ENCODE assay signal across 15 cellular contexts in the genomic region with DNA sequence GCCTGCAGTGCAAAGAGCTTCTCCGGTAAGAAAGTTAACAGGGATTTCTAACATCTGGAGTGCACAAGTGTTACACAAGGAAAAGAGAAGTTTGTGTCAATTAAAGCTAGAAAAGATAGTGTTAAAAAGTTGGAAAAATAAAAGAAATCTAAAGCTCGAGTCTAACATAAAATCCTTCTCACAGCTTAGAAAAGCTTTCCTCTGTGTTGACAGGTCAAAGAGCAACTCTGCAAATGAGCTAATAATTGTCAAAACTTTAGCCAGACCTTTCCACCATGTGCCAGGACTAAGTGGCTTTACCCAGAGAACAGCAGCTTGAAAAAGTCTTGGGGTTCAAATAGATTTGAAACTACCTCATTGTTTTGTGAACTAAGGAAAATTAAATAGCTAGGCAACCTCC.
"Had no signal": no experiment of that assay in that cellular context is flagged by ENCODE, and none has a peak within 500 bp of the region (broad histone marks: within the 10 kb centered on the region; RNA-seq: fewer than 3 reads in every experiment).

No MANE protein-coding gene starts in this region.

- H3K4me2 ChIP-seq: SK-N-SH had no signal

- DNase-seq: activated CD4-positive, alpha-beta T cell treated with anti-CD3 and anti-CD28 coated beads for 4 hours; activated CD8-positive, alpha-beta memory T cell treated with anti-CD3 and anti-CD28 coated beads, Interleukin-2, amount 50 U/mL, for 48 hours; activated CD8-positive, alpha-beta T cell treated with anti-CD3 and anti-CD28 coated beads, Interleukin-2, amount 10 ng/mL, durations not matched to agents 7 days and 5 days; activated naive CD4-positive, alpha-beta T cell treated with Interleukin-2 at 50 U/mL for 16 hours; effector memory CD4-positive, alpha-beta T cell; erythroblast; mesenchymal stem cell; SK-N-SH; T-helper 1 cell; thyroid gland had no signal

- H3K9ac ChIP-seq: SK-N-SH had no signal

- H3K36me3 ChIP-seq: left lung, thyroid gland had no signal

- ATAC-seq: activated CD8-positive, alpha-beta T cell treated with anti-CD3 and anti-CD28 coated beads, Interleukin-2, amount 10 ng/mL, durations not matched to agents 7 days and 5 days had no signal

- H3K4me3 Mint-ChIP-seq: activated CD8-positive, alpha-beta T cell treated with anti-CD3 and anti-CD28 coated beads, Interleukin-2, amount 10 ng/mL, durations not matched to agents 7 days and 5 days had no signal

- H3K27ac ChIP-seq: coronary artery, left lung, skin epidermis, thyroid gland, VCaP had no signal

- H3K27me3 ChIP-seq: left lung, thyroid gland had no signal

- H3K4me3 ChIP-seq: coronary artery, left lung, skin epidermis, thyroid gland had no signal

- H3K9me3 ChIP-seq: left lung, SK-N-SH, thyroid gland had no signal

- FAIRE-seq: islet of Langerhans had no signal

- H3K27ac Mint-ChIP-seq: activated CD8-positive, alpha-beta T cell treated with anti-CD3 and anti-CD28 coated beads, Interleukin-2, amount 10 ng/mL, durations not matched to agents 7 days and 5 days had no signal
